In the genomic region with DNA sequence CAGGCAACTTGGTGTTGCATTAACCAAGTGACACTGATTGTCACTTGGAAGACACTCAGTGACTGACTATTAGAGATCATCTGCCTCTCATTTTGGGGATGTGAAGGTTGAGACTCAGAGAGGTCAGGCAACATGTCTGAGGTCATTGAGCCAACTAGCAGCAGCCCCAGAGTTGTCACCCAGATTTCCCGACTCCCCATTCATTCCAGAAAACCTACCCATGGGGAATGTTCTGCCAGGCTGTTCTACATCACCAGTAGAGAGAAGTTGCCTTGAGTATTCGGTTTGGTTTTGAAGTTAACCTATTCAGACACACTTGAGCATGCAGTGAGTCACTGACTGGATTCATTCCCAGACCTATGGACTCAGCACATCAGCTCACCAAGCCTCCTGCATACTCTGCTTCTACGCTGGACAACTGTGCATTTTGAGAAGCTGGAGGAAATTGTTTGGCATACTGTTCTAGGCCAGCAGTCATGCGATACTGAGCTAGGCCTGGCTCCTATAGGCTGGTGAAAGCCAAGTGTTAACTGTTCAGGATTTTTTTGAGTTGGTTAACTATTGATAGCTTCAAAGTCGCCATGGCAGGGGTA, we compare ENCODE assay signal across 8 cellular contexts. TPM values are rescaled to one million over a fixed set of nuclear protein-coding genes. Genes with fewer than 3 reads are reported as not detected.
DNase-seq lines count a peak whose midpoint lies in the region; ATAC-seq, FAIRE-seq and TF ChIP-seq lines count a peak whose summit lies in the region.
"Not testable (repeated sequence)": the region's sequence is repeated elsewhere in the genome, so short reads cannot be mapped to it uniquely, and the experiment has no call there.

No MANE protein-coding gene starts in this region.

- ATAC-seq in PC-3 (peak; percentile 98), esophagus mucosa (peak; percentile 72)

- not testable (repeated sequence) for H4K20me1 ChIP-seq in PC-3 (ENCODE audit: low read length); astrocyte (ENCODE audit: insufficient read depth, low read length)

- not testable (repeated sequence) for H3K9me3 Mint-ChIP-seq in HFFc6; astrocyte (ENCODE audit: unreplicated experiment)

- not testable (repeated sequence) for H3K9me2 ChIP-seq in PC-3 (replicated peaks; ENCODE audit: low read length)

- TF ChIP-seq CTCF in BJ (IDR thresholded peaks at IDR 0.05; ENCODE audit: insufficient read depth, low read depth, low read length); HFFc6 (IDR thresholded peaks at IDR 0.05); PC-3 (conservative IDR thresholded peaks at IDR 0.05; ENCODE audit: low read depth, low read length); astrocyte (IDR thresholded peaks at IDR 0.05; ENCODE audit: insufficient read depth, low read depth, low read length); stomach (IDR thresholded peaks at IDR 0.05): not testable (repeated sequence)

- TF ChIP-seq POLR2A in stomach (IDR thresholded peaks at IDR 0.05), result not testable (repeated sequence)

- DNase-seq in BJ (ENCODE audit: low read depth), result peak; percentile 13
- DNase-seq in HFFc6, result peak; percentile 90
- peak; percentile 93 for DNase-seq in PC-3
- DNase-seq in astrocyte (ENCODE audit: low read depth), result peak; percentile 95
- DNase-seq in iris pigment epithelial cell (ENCODE audit: low read depth), result peak; percentile 94
- peak; percentile 18 for DNase-seq in myocyte (ENCODE audit: low read depth)
- peak; percentile 50 for DNase-seq in stomach

- peaks cover 20% of the 10 kb centered on the region for H3K27me3 Mint-ChIP-seq in HFFc6 (ENCODE audit: insufficient read depth)
- peaks cover 17% of the 10 kb centered on the region for H3K27me3 Mint-ChIP-seq in astrocyte (ENCODE audit: low read depth, unreplicated experiment)

- WGBS in stomach, 5 donors, result 29 to 54% (median 46%) methylated on average over 5 of the region's 5 CpGs

- not testable (repeated sequence) for H3K36me3 ChIP-seq in BJ (ENCODE audit: control insufficient read depth, insufficient read depth, low read length); PC-3 (ENCODE audit: low read depth, low read length); astrocyte (ENCODE audit: insufficient read depth, low read length); stomach

- intact Hi-C loops in PC-3 (cut with micrococcal nuclease); stomach (cut with DNase I; ENCODE audit: low total_unique reads): not testable (repeated sequence)

- BruUV-seq in PC-3 (replicated peaks; lab: Mats Ljungman, UMichigan), result not testable (repeated sequence)

- not testable (repeated sequence) for H3K36me3 Mint-ChIP-seq in HFFc6 (ENCODE audit: low read depth); astrocyte (ENCODE audit: low read depth, unreplicated experiment)

- H3K9ac ChIP-seq in PC-3 (ENCODE audit: low read length); astrocyte (ENCODE audit: low read length): not testable (repeated sequence)

- H3K4me3 ChIP-seq in BJ (ENCODE audit: low read depth, low read length); PC-3 (ENCODE audit: low read length); astrocyte (ENCODE audit: insufficient read depth, low read depth, low read length); stomach: not testable (repeated sequence)

- H3K4me1 ChIP-seq in PC-3 (ENCODE audit: insufficient read depth, low read length) (peaks cover 20% of the 10 kb centered on the region), stomach (peaks cover 17 to 39% (median 25%) of the 10 kb centered on the region in 4 donors)
- not testable (repeated sequence) for H3K4me1 ChIP-seq in astrocyte (ENCODE audit: insufficient read depth, low read length)

- peaks cover 17% of the 10 kb centered on the region for H3K4me1 Mint-ChIP-seq in HFFc6 (ENCODE audit: low read depth)
- H3K4me1 Mint-ChIP-seq in astrocyte (ENCODE audit: low read depth, unreplicated experiment), result not testable (repeated sequence)

- H3K79me2 ChIP-seq in PC-3 (ENCODE audit: low read length); astrocyte (ENCODE audit: insufficient read depth, low read length): not testable (repeated sequence)

- not testable (repeated sequence) for H3K27ac Mint-ChIP-seq in HFFc6; astrocyte (ENCODE audit: unreplicated experiment)

- H2AFZ ChIP-seq in PC-3 (ENCODE audit: low read length); astrocyte (ENCODE audit: low read depth, low read length): not testable (repeated sequence)

- H3K9me3 ChIP-seq in PC-3 (ENCODE audit: low read length); astrocyte (ENCODE audit: insufficient read depth, low read depth, low read length); stomach: not testable (repeated sequence)

- CTCF ChIA-PET in BJ (lab: Yijun Ruan, JAX); PC-3 (lab: Charles Lee): not testable (repeated sequence)

- H3K27me3 ChIP-seq in BJ (ENCODE audit: control insufficient read depth, insufficient read depth, low read length); PC-3 (ENCODE audit: low read length): not testable (repeated sequence)
- peaks cover 10% of the 10 kb centered on the region for H3K27me3 ChIP-seq in astrocyte (ENCODE audit: insufficient read depth, low read length)
- peaks cover 0 to 13% (median 4%) of the 10 kb centered on the region in 3 donors for H3K27me3 ChIP-seq in stomach

- H3F3A ChIP-seq in PC-3 (ENCODE audit: low read length, unreplicated experiment), result not testable (repeated sequence)

- not testable (repeated sequence) for TF ChIP-seq EP300 in stomach (IDR thresholded peaks at IDR 0.05)

- H3K4me3 Mint-ChIP-seq in HFFc6; astrocyte (ENCODE audit: unreplicated experiment): not testable (repeated sequence)

- peak; percentile 88 for FAIRE-seq in astrocyte (lab: Jason Lieb, UNC)

- not testable (repeated sequence) for H3K4me2 ChIP-seq in PC-3 (ENCODE audit: low read length); astrocyte (ENCODE audit: low read length)

- H3K27ac ChIP-seq in PC-3 (ENCODE audit: low read length); astrocyte (ENCODE audit: low read depth, low read length): not testable (repeated sequence)
- peak overlapping the region in 1 of 5 donors; percentile 2 for H3K27ac ChIP-seq in stomach

- POLR2A ChIA-PET in BJ (lab: Charles Lee); PC-3 (lab: Charles Lee; ENCODE audit: unreplicated experiment): not testable (repeated sequence)

RNA-seq across cellular contexts. Expression of a gene that starts 29.9 kb away (rescaled TPM):
- not detected in 2 replicates for polyA plus RNA-seq in BJ (2011; rRNA removed)
- 55,674 and 68,724 TPM in 2 replicates for polyA minus RNA-seq in BJ (2011; rRNA and poly(A)+ RNA removed)
- total RNA-seq in HFFc6 (2021; fragmentation: NEBNext Ultra II Directional; extraction: Animal tissue kit (Norgen Biotek cat#: 25700)), result 1,000 to 10,000 TPM; 1,191 to 2,394 (median 1,819) TPM
- total RNA-seq in PC-3 (2014; rRNA removed), result under 0.01 TPM in 2 replicates
- 1,356 and 1,553 TPM in 2 replicates for total RNA-seq in astrocyte
- 6,387 TPM for total RNA-seq in esophagus mucosa
- not detected in 2 replicates for total RNA-seq in myocyte
- 10.5 TPM for polyA plus RNA-seq in myocyte (2012)
- 1,000 to 10,000 TPM in 1 of 5 donors, under 1 TPM in 4; under 0.01 to 9,966 (median under 0.01) TPM for total RNA-seq in stomach
- polyA plus RNA-seq in stomach, result not detected

Comparison
In these comparisons a context has a peak if more than half of its experiments do, and no peak if none do; other contexts are left out.
1. DNase-seq: peak in every context shown above with its lines; median percentile 95 in astrocyte; 94 in iris pigment epithelial cell; 93 in PC-3; 90 in HFFc6; 50 in stomach; 18 in myocyte; 13 in BJ.